Comparison of ENCODE assay signal across 7 cellular contexts in the genomic region with DNA sequence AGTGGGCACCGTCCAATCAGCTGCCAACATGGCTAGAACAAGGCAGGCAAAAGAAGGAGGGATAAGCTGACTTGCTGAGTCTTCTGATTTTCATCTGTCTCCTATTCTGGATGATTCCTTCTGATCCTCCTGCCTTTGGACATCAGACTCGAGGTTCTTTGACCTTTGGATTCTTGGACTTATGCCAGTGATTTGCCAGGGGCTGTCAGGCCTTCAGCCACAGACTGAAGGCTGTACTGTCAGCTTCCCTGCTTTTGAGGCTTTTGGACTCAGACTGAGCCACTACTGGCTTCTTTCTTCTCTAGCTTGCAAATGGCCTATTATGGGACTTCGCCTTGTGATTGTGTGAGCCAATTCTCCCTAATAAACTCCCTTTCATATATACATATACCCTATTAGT.
DNase-seq lines count a peak whose midpoint lies in the region; ATAC-seq, FAIRE-seq and TF ChIP-seq lines count a peak whose summit lies in the region.
"Not testable (repeated sequence)": the region's sequence is repeated elsewhere in the genome, so short reads cannot be mapped to it uniquely, and the experiment has no call there.

No MANE protein-coding gene starts in this region.

- not testable (repeated sequence) for H3K23ac ChIP-seq in H1 (ENCODE audit: insufficient read length)

- not testable (repeated sequence) for H3K23me2 ChIP-seq in H1 (ENCODE audit: low read depth, low read length)

- not testable (repeated sequence) for H2BK15ac ChIP-seq in H1 (ENCODE audit: low read length)

- H2AFZ ChIP-seq in GM23338 (peak overlapping the region; percentile 70; the same call in 1 of the 2 replicates), H1 (ENCODE audit: low read length) (peak overlapping the region; percentile 82; the same call in 1 of the 2 replicates)
- not testable (repeated sequence) for H2AFZ ChIP-seq in keratinocyte (ENCODE audit: control insufficient read depth, low read length)

- H3K36me3 Mint-ChIP-seq in GM23338 (ENCODE audit: low read depth); neural crest cell (ENCODE audit: low read depth): not testable (repeated sequence)

- H3K4me3 Mint-ChIP-seq in GM23338, neural crest cell: not testable (repeated sequence)

- not testable (repeated sequence) for TF ChIP-seq RAD21 in H1 (IDR thresholded peaks at IDR 0.05 in 1 of 2, conservative IDR thresholded peaks at IDR 0.05 in 1 of 2; ENCODE audit: low read depth in 2 of 2, low read length in 2 of 2)

- H3K4me1 ChIP-seq in GM23338 (ENCODE audit: insufficient read depth); H1 (replicated peaks in 1 of 4; ENCODE audit: control insufficient read depth in 3 of 4, insufficient read depth in 4 of 4, low read length in 3 of 4); keratinocyte (ENCODE audit: control insufficient read depth, extremely low read depth, insufficient read depth, low read length); small intestine (ENCODE audit: control insufficient read depth in 2 of 2, insufficient read depth in 1 of 2, low read depth in 1 of 2, low read length in 1 of 2): not testable (repeated sequence)

- not testable (repeated sequence) for H2AK5ac ChIP-seq in H1 (ENCODE audit: low read depth, low read length)

- TF ChIP-seq EP300 in H1 (IDR thresholded peaks at IDR 0.05; ENCODE audit: borderline replicate concordance in 1 of 2, low read depth in 2 of 2, low read length in 2 of 2): not testable (repeated sequence)

- DNase-seq in COLO668 (lab: John Stamatoyannopoulos, UW; ENCODE audit: unreplicated experiment): peak; percentile 6
- DNase-seq in GM23338 (ENCODE audit: low spot score); H1 (ENCODE audit: low read depth in 1 of 2, low spot score in 2 of 2); keratinocyte (ENCODE audit: low read depth, low spot score); neural crest cell (ENCODE audit: low read depth, low spot score): not testable (repeated sequence)
- DNase-seq in LoVo (ENCODE audit: low spot score): peak; percentile 58
- DNase-seq in small intestine: peak; percentile 67

- H3K4me1 Mint-ChIP-seq in GM23338, neural crest cell: not testable (repeated sequence)

- not testable (repeated sequence) for H4K5ac ChIP-seq in H1 (ENCODE audit: insufficient read length, low read depth, low read length)

- CTCF ChIA-PET in H1 (lab: Charles Lee; ENCODE audit: partially characterized antibody): interaction anchor here (1.3 to 1.8 kb wide), 2 partner anchors 158 to 233 kb away, joined by 3 to 4 read pairs; no protein-coding TSS in a partner anchor

- FAIRE-seq in H1 (lab: Jason Lieb, UNC); small intestine (lab: Jason Lieb, UNC): not testable (repeated sequence)
- FAIRE-seq in keratinocyte (lab: Jason Lieb, UNC): peak; percentile 13

- H3K27ac Mint-ChIP-seq in GM23338: not testable (repeated sequence)
- H3K27ac Mint-ChIP-seq in neural crest cell (ENCODE audit: unreplicated experiment): peak overlapping the region; percentile 37

- not testable (repeated sequence) for H3K9me1 ChIP-seq in keratinocyte (ENCODE audit: control insufficient read depth, extremely low read depth, insufficient read depth, low read length)

- H4K8ac ChIP-seq in H1 (ENCODE audit: extremely low read depth, insufficient read depth, low read length): not testable (repeated sequence)

- not testable (repeated sequence) for H3K4me3 ChIP-seq in GM23338; H1 (ENCODE audit: extremely low read depth in 1 of 4, insufficient read depth in 2 of 4, low read depth in 3 of 4, low read length in 4 of 4); keratinocyte (ENCODE audit: control insufficient read depth in 2 of 3, extremely low read depth in 1 of 3, insufficient read depth in 2 of 3, low read depth in 1 of 3, low read length in 3 of 3); small intestine (ENCODE audit: low read depth in 1 of 2, low read length in 2 of 2)

- not testable (repeated sequence) for H2BK5ac ChIP-seq in H1 (ENCODE audit: low read depth, low read length)

- not testable (repeated sequence) for H3K79me1 ChIP-seq in H1 (ENCODE audit: low read depth, low read length)

- not testable (repeated sequence) for H3K27me3 Mint-ChIP-seq in GM23338 (ENCODE audit: insufficient read depth, low read depth, poor library complexity); neural crest cell (ENCODE audit: low read depth)

- H3K36me3 ChIP-seq in GM23338 (ENCODE audit: insufficient read depth); H1 (ENCODE audit: control insufficient read depth in 2 of 4, insufficient read depth in 4 of 4, low read length in 3 of 4); keratinocyte (ENCODE audit: control insufficient read depth in 2 of 2, extremely low read depth in 1 of 2, insufficient read depth in 2 of 2, low read length in 2 of 2); small intestine (ENCODE audit: control insufficient read depth in 2 of 2, insufficient read depth in 2 of 2, low read length in 2 of 2): not testable (repeated sequence)

- WGBS in H1 (ENCODE audit: extremely low coverage in 1 of 2, insufficient coverage in 1 of 2, insufficient read length in 1 of 2, insufficient replicate concordance in 2 of 2, low coverage in 1 of 2, low lambda C conversion rate in 2 of 2, missing lambda C conversion rate in 1 of 2), 2 experiments: 92% methylated on average over 3 of the region's 3 CpGs; no CpG with 5 or more reads in 1 of the 2 experiments
- 59 to 69% (median 61%) methylated on average over 3 of the region's 3 CpGs for WGBS in small intestine, 3 donors

- not testable (repeated sequence) for H4K91ac ChIP-seq in H1 (replicated peaks; ENCODE audit: insufficient read length, low read length)

- TF ChIP-seq CTCF in GM23338 (conservative IDR thresholded peaks at IDR 0.05; ENCODE audit: low read depth in 2 of 2); H1 (IDR thresholded peaks at IDR 0.05; ENCODE audit: control extremely low read depth in 1 of 3, insufficient read depth in 1 of 3, low read depth in 1 of 3, low read length in 3 of 3); keratinocyte (optimal IDR thresholded peaks at IDR 0.05 in 1 of 3, IDR thresholded peaks at IDR 0.05 in 1 of 3, conservative IDR thresholded peaks at IDR 0.05 in 1 of 3; ENCODE audit: extremely low read depth in 1 of 3, insufficient read depth in 2 of 3, low read length in 3 of 3); neural crest cell (conservative IDR thresholded peaks at IDR 0.05): not testable (repeated sequence)

- not testable (repeated sequence) for H2BK20ac ChIP-seq in H1 (ENCODE audit: low read length)

- not testable (repeated sequence) for H3K14ac ChIP-seq in H1 (ENCODE audit: insufficient read length)

- H3K4me2 ChIP-seq in GM23338; H1 (ENCODE audit: insufficient read depth in 1 of 2, low read depth in 2 of 2, low read length in 2 of 2); keratinocyte (ENCODE audit: control insufficient read depth, extremely low read depth, insufficient read depth, low read depth, low read length): not testable (repeated sequence)

- not testable (repeated sequence) for TF ChIP-seq POLR2A in H1 (IDR thresholded peaks at IDR 0.05; ENCODE audit: control extremely low read depth in 1 of 2, low read depth in 2 of 2, low read length in 2 of 2)

- not testable (repeated sequence) for H3F3A ChIP-seq in GM23338 (replicated peaks; ENCODE audit: low read depth)

- not testable (repeated sequence) for H3K27me3 ChIP-seq in GM23338 (ENCODE audit: insufficient read depth); H1 (replicated peaks in 1 of 4; ENCODE audit: control insufficient read depth in 3 of 4, extremely low read depth in 1 of 4, insufficient read depth in 3 of 4, low read length in 3 of 4); keratinocyte (ENCODE audit: control insufficient read depth, extremely low read depth, insufficient read depth, low read length); small intestine (ENCODE audit: control insufficient read depth in 2 of 2, insufficient read depth in 2 of 2, low read length in 2 of 2)

- H3K56ac ChIP-seq in H1 (replicated peaks; ENCODE audit: insufficient read length, low read depth, low read length): not testable (repeated sequence)

- H3K79me2 ChIP-seq in GM23338 (replicated peaks; ENCODE audit: insufficient read depth); H1 (ENCODE audit: control insufficient read depth in 1 of 2, insufficient read depth in 2 of 2, low read length in 2 of 2); keratinocyte (ENCODE audit: control insufficient read depth, insufficient read depth, low read length): not testable (repeated sequence)

- not testable (repeated sequence) for H3K9me3 Mint-ChIP-seq in GM23338
- peaks cover 14% of the 10 kb centered on the region for H3K9me3 Mint-ChIP-seq in neural crest cell

- H3K9me3 ChIP-seq in H1 (ENCODE audit: insufficient read depth in 2 of 2, low read depth in 1 of 2, low read length in 1 of 2); keratinocyte (ENCODE audit: control insufficient read depth, low read depth, low read length); small intestine (ENCODE audit: control insufficient read depth, low read depth): not testable (repeated sequence)

- ATAC-seq in GM23338: not testable (repeated sequence)

- not testable (repeated sequence) for H3K4ac ChIP-seq in H1 (replicated peaks; ENCODE audit: insufficient read length, low read depth, low read length)

- H3K9me2 ChIP-seq in GM23338 (ENCODE audit: insufficient read depth): not testable (repeated sequence)

- H2BK12ac ChIP-seq in H1 (ENCODE audit: low read depth, low read length): not testable (repeated sequence)

- not testable (repeated sequence) for H3K18ac ChIP-seq in H1 (ENCODE audit: extremely low read depth, low read length)

- H2BK120ac ChIP-seq in H1 (replicated peaks; ENCODE audit: low read depth, low read length): not testable (repeated sequence)

- not testable (repeated sequence) for H3K27ac ChIP-seq in GM23338 (ENCODE audit: low read depth); H1 (ENCODE audit: low read depth, low read length); keratinocyte (ENCODE audit: control insufficient read depth, insufficient read depth, low read length); small intestine (ENCODE audit: low read depth in 1 of 2, low read length in 1 of 2)

- dilution Hi-C loops in keratinocyte (cut with MboI; ENCODE audit: extremely low pct_ligation_motif_present, low sequenced_read_pairs): not testable (repeated sequence)

- not testable (repeated sequence) for H4K20me1 ChIP-seq in GM23338 (replicated peaks; ENCODE audit: insufficient read depth); H1 (replicated peaks in 1 of 2; ENCODE audit: control insufficient read depth in 1 of 2, insufficient read depth in 2 of 2, low read length in 2 of 2); keratinocyte (ENCODE audit: control insufficient read depth, extremely low read depth, insufficient read depth, low read length)

- POLR2A ChIA-PET in H1 (lab: Charles Lee; ENCODE audit: partially characterized antibody): not testable (repeated sequence)

- not testable (repeated sequence) for H3K9ac ChIP-seq in H1 (replicated peaks in 1 of 4; ENCODE audit: extremely low read depth in 1 of 4, low read depth in 3 of 4, low read length in 3 of 4); keratinocyte (ENCODE audit: control insufficient read depth, extremely low read depth, insufficient read depth, low read length)
